Comparison of ENCODE assay signal across 25 cellular contexts in genomic region chr5:79704553-79704952, GRCh38.
"Had no signal": no experiment of that assay in that cellular context is flagged by ENCODE, and none has a peak within 500 bp of the region (broad histone marks: within the 10 kb centered on the region; RNA-seq: fewer than 3 reads in every experiment).

No MANE protein-coding gene starts in this region.

- H3K4me2 ChIP-seq: neural progenitor cell had no signal

- H3K27me3 ChIP-seq: foreskin keratinocyte, neural progenitor cell, ovary, right lobe of liver, stomach had no signal

- H3K4me3 ChIP-seq: coronary artery, lower lobe of right lung, neural progenitor cell, ovary, right lobe of liver, skin epidermis, stomach, thoracic aorta had no signal

- H3K9ac ChIP-seq: neural progenitor cell had no signal

- H3K9me3 Mint-ChIP-seq: natural killer cell treated with Interleukin-12 subunit alpha and Interleukin-12 subunit beta and Interleukin-15 and Interleukin-18, amount 100 ng/mL, for 72 hours had no signal

- H3K4me3 Mint-ChIP-seq: endodermal cell; natural killer cell treated with Interleukin-12 subunit alpha and Interleukin-12 subunit beta and Interleukin-15 and Interleukin-18, amount 100 ng/mL, for 72 hours; neural progenitor cell; type B pancreatic cell had no signal

- H3K36me3 Mint-ChIP-seq: natural killer cell treated with Interleukin-12 subunit alpha and Interleukin-12 subunit beta and Interleukin-15 and Interleukin-18, amount 100 ng/mL, for 72 hours; neural progenitor cell; type B pancreatic cell had no signal

- H3K36me3 ChIP-seq: lower lobe of right lung, neural progenitor cell, ovary, right lobe of liver, stomach, thoracic aorta had no signal

- H3K9me3 ChIP-seq: lower lobe of right lung, ovary, right lobe of liver, thoracic aorta had no signal

- H3K27me3 Mint-ChIP-seq: natural killer cell treated with Interleukin-12 subunit alpha and Interleukin-12 subunit beta and Interleukin-15 and Interleukin-18, amount 100 ng/mL, for 72 hours; type B pancreatic cell had no signal

- H3K27ac ChIP-seq: coronary artery, foreskin keratinocyte, lower lobe of right lung, neural progenitor cell, ovary, right lobe of liver, stomach, thoracic aorta had no signal

- H3K27ac Mint-ChIP-seq: endodermal cell; natural killer cell treated with Interleukin-12 subunit alpha and Interleukin-12 subunit beta and Interleukin-15 and Interleukin-18, amount 100 ng/mL, for 72 hours; neural progenitor cell had no signal

- ATAC-seq: foreskin keratinocyte; left lobe of liver; lower lobe of right lung; natural killer cell treated with Interleukin-12 subunit alpha and Interleukin-12 subunit beta and Interleukin-15 and Interleukin-18, amount 100 ng/mL, for 72 hours; right lobe of liver had no signal

- H3K4me1 ChIP-seq: foreskin keratinocyte, lower lobe of right lung, neural progenitor cell, stomach had no signal

- DNase-seq: effector CD4-positive, alpha-beta T cell; endodermal cell; erythroblast; foreskin keratinocyte; head of caudate nucleus; hypothalamus; kidney glomerular epithelial cell; lower lobe of right lung; mesenchymal stem cell; midbrain; nucleus accumbens; ovary; right lobe of liver; stimulated activated CD4-positive, alpha-beta T cell treated with anti-CD3 and anti-CD28 coated beads, Interleukin-2, amount 100 ng/mL, for 24 hours; stimulated activated CD4-positive, alpha-beta T cell treated with anti-CD3 and anti-CD28 coated beads, Interleukin-4, amount 100 ng/mL, for 4 hours; stimulated activated naive CD4-positive, alpha-beta T cell; stomach; substantia nigra had no signal

- H3K4me1 Mint-ChIP-seq: endodermal cell, neural progenitor cell had no signal
